ENCODE assay signal across 4 cellular contexts in genomic region chr3:130348258-130348657, GRCh38. TPM values are rescaled to one million over a fixed set of nuclear protein-coding genes. Genes with fewer than 3 reads are reported as not detected.
"Had no signal": no experiment of that assay in that cellular context is flagged by ENCODE, and none has a peak within 500 bp of the region (broad histone marks: within the 10 kb centered on the region; RNA-seq: fewer than 3 reads in every experiment).

No MANE protein-coding gene starts in this region.

RNA-seq across cellular contexts. Expression of gene COL6A5, which starts 2.8 kb away (rescaled TPM):
- total RNA-seq: HepG2, HT-29, IMR-90 had no signal
- polyA plus RNA-seq: HepG2, IgD-negative memory B cell, IMR-90 had no signal
